ENCODE assay signal across 17 cellular contexts in genomic region chr11:126459691-126460404, GRCh38.
DNase-seq lines count a peak whose midpoint lies in the region; ATAC-seq, FAIRE-seq and TF ChIP-seq lines count a peak whose summit lies in the region.
"Had no signal": no experiment of that assay in that cellular context is flagged by ENCODE, and none has a peak within 500 bp of the region (broad histone marks: within the 10 kb centered on the region; RNA-seq: fewer than 3 reads in every experiment).

No MANE protein-coding gene starts in this region.

- no peak for FAIRE-seq in astrocyte (lab: Jason Lieb, UNC)
- FAIRE-seq: bronchial epithelial cell had no signal

- peaks cover 2% of the 10 kb centered on the region for H3K9me3 ChIP-seq in astrocyte (ENCODE audit: insufficient read depth, low read depth, low read length)
- no peaks in the 10 kb centered on the region for H3K9me3 ChIP-seq in right cardiac atrium (ENCODE audit: control insufficient read depth, low read length)

- DNase-seq in EH (ENCODE audit: low read depth), result peak; percentile 37
- peak; percentile 38 for DNase-seq in astrocyte (ENCODE audit: low read depth)
- peak in 2 of 3 donors; percentile 3 to 22 for DNase-seq in right cardiac atrium
- no peak for DNase-seq in sciatic nerve (ENCODE audit: low spot score)
- DNase-seq in natural killer cell, result no peak
- no peak for DNase-seq in left colon
- no peak for DNase-seq in NOMO-1 treated with dmso at 0.1 percent for 144 hours (lab: John Stamatoyannopoulos, UW; ENCODE audit: unreplicated experiment)
- DNase-seq: activated CD4-positive, alpha-beta T cell treated with anti-CD3 and anti-CD28 coated beads, Interleukin-2, amount 10 ng/mL, durations not matched to agents 7 days and 5 days; COR-L47; H9; NCI-H1930; NCI-H774; stimulated activated CD4-positive, alpha-beta T cell treated with anti-CD3 and anti-CD28 coated beads, Interleukin-4, amount 100 ng/mL, for 4 hours; T-helper 9 cell had no signal

- no peak overlapping the region for H2AFZ ChIP-seq in astrocyte (ENCODE audit: low read depth, low read length)

- 67% methylated on average over 13 of the region's 13 CpGs for WGBS in right cardiac atrium

- H3K27me3 Mint-ChIP-seq in astrocyte (ENCODE audit: low read depth, unreplicated experiment), result peaks cover 39% of the 10 kb centered on the region
- H3K27me3 Mint-ChIP-seq in natural killer cell (ENCODE audit: low read depth in 2 of 2), result no peaks in the 10 kb centered on the region

- H3K4me3 Mint-ChIP-seq in astrocyte (ENCODE audit: unreplicated experiment), result no peak overlapping the region
- H3K4me3 Mint-ChIP-seq in natural killer cell, result no peak overlapping the region
- H3K4me3 Mint-ChIP-seq: activated CD4-positive, alpha-beta T cell treated with anti-CD3 and anti-CD28 coated beads, Interleukin-2, amount 10 ng/mL, durations not matched to agents 7 days and 5 days; H9; mesothelial cell of epicardium; stimulated activated memory B cell treated with anti-CD40 and anti-IgM and Interleukin-4, amounts not matched to agents 10 μg/mL and 1 μg/mL and 100 μg/mL, for 72 hours had no signal

- H3K36me3 ChIP-seq in astrocyte (ENCODE audit: insufficient read depth, low read length), result no peaks in the 10 kb centered on the region

- H3K27ac ChIP-seq in astrocyte (ENCODE audit: low read depth, low read length) (no peak overlapping the region), right cardiac atrium (ENCODE audit: low read length) (no peak overlapping the region)

- H3K4me1 ChIP-seq in astrocyte (ENCODE audit: insufficient read depth, low read length) (no peaks in the 10 kb centered on the region), right cardiac atrium (ENCODE audit: control insufficient read depth, insufficient read depth, low read length) (no peaks in the 10 kb centered on the region)

- H3K4me1 Mint-ChIP-seq in astrocyte (ENCODE audit: low read depth, unreplicated experiment) (no peaks in the 10 kb centered on the region), natural killer cell (peaks cover 8% of the 10 kb centered on the region in 2 donors)

- H3K4me3 ChIP-seq in astrocyte (ENCODE audit: insufficient read depth, low read depth, low read length) (no peak overlapping the region), right cardiac atrium (ENCODE audit: low read length) (no peak overlapping the region)

- no peaks in the 10 kb centered on the region for H4K20me1 ChIP-seq in astrocyte (ENCODE audit: insufficient read depth, low read length)

- no peak for ATAC-seq in right cardiac atrium
- ATAC-seq in sciatic nerve, result peak; percentile 90
- no peak for ATAC-seq in natural killer cell
- no peak for ATAC-seq in left colon
- ATAC-seq: stimulated activated memory B cell treated with anti-CD40 and anti-IgM and Interleukin-4, amounts not matched to agents 10 μg/mL and 1 μg/mL and 100 μg/mL, for 72 hours had no signal

- H3K9me3 Mint-ChIP-seq in astrocyte (ENCODE audit: unreplicated experiment), result peaks cover under 1% of the 10 kb centered on the region
- no peaks in the 10 kb centered on the region for H3K9me3 Mint-ChIP-seq in natural killer cell
- H3K9me3 Mint-ChIP-seq: activated CD4-positive, alpha-beta T cell treated with anti-CD3 and anti-CD28 coated beads, Interleukin-2, amount 10 ng/mL, durations not matched to agents 7 days and 5 days had no signal

- no peak overlapping the region for H3K27ac Mint-ChIP-seq in astrocyte (ENCODE audit: unreplicated experiment)
- no peak overlapping the region for H3K27ac Mint-ChIP-seq in natural killer cell
- H3K27ac Mint-ChIP-seq: activated CD4-positive, alpha-beta T cell treated with anti-CD3 and anti-CD28 coated beads, Interleukin-2, amount 10 ng/mL, durations not matched to agents 7 days and 5 days; mesothelial cell of epicardium; stimulated activated memory B cell treated with anti-CD40 and anti-IgM and Interleukin-4, amounts not matched to agents 10 μg/mL and 1 μg/mL and 100 μg/mL, for 72 hours had no signal

- H3K27me3 ChIP-seq in astrocyte (ENCODE audit: insufficient read depth, low read length), result peaks cover 4% of the 10 kb centered on the region
- no peaks in the 10 kb centered on the region for H3K27me3 ChIP-seq in right cardiac atrium (ENCODE audit: control insufficient read depth, insufficient read depth)

- TF ChIP-seq CTCF in astrocyte (IDR thresholded peaks at IDR 0.05; ENCODE audit: insufficient read depth, low read depth, low read length) (no peak), natural killer cell (IDR thresholded peaks at IDR 0.05) (no peak)

- no peak overlapping the region for H3K4me2 ChIP-seq in astrocyte (ENCODE audit: low read length)

- intact Hi-C loops in right cardiac atrium (cut with DNase I), result no loop called here
- intact Hi-C loops in sciatic nerve (cut with DNase I), result no loop called here
- intact Hi-C loops in natural killer cell (cut with micrococcal nuclease), result no loop called here
- intact Hi-C loops in left colon (cut with DNase I, micrococcal nuclease), result no loop called here

- H3K79me2 ChIP-seq in astrocyte (ENCODE audit: insufficient read depth, low read length), result no peaks in the 10 kb centered on the region

- H3K36me3 Mint-ChIP-seq in astrocyte (ENCODE audit: low read depth, unreplicated experiment) (no peaks in the 10 kb centered on the region), natural killer cell (no peaks in the 10 kb centered on the region)
- H3K36me3 Mint-ChIP-seq: mesothelial cell of epicardium; stimulated activated memory B cell treated with anti-CD40 and anti-IgM and Interleukin-4, amounts not matched to agents 10 μg/mL and 1 μg/mL and 100 μg/mL, for 72 hours had no signal

- H3K9ac ChIP-seq in astrocyte (ENCODE audit: low read length), result no peak overlapping the region

Comparison
In these comparisons a context has a peak if more than half of its experiments do, and no peak if none do; other contexts are left out.
1. DNase-seq: peak in EH (single experiment), astrocyte (single experiment) and right cardiac atrium (2 of 3); none in sciatic nerve (single experiment), natural killer cell (single experiment), left colon (0 of 2) and NOMO-1 treated with dmso at 0.1 percent for 144 hours (single experiment).